ENCODE assay signal across 12 cellular contexts in the genomic region with DNA sequence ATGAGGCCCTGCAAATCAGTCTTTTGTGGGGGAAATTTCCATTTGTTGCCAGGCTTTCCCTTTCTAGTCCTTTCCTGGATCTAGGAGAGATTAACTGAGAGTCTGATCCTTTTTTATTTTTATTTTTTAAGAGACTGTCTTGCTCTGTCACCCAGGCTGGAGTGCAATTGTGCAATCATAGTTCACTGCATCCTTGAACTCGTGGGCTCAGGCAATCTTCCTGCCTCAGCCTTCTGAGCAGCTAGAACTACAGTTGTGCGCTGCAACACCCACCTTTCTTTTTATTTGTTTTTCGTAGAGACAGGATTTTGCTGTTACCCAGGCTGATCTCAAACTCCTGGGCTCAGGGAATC. TPM values are rescaled to one million over a fixed set of nuclear protein-coding genes. Genes with fewer than 3 reads are reported as not detected.
DNase-seq lines count a peak whose midpoint lies in the region; ATAC-seq and TF ChIP-seq lines count a peak whose summit lies in the region.
"Had no signal": no experiment of that assay in that cellular context is flagged by ENCODE, and none has a peak within 500 bp of the region (broad histone marks: within the 10 kb centered on the region; RNA-seq: fewer than 3 reads in every experiment).

No MANE protein-coding gene starts in this region.

- H3K36me3 ChIP-seq in Caco-2 (ENCODE audit: control insufficient read depth, insufficient read depth, low read length): no peaks in the 10 kb centered on the region
- no peaks in the 10 kb centered on the region for H3K36me3 ChIP-seq in HUES6 (ENCODE audit: control insufficient read depth, insufficient read depth, low read length)
- no peaks in the 10 kb centered on the region for H3K36me3 ChIP-seq in SU-DHL-6 (ENCODE audit: low read length)

- DNase-seq in Caco-2 (no peak), immature natural killer cell (no peak), superior temporal gyrus (ENCODE audit: extremely low spot score) (no peak), NCI-H1048 (lab: John Stamatoyannopoulos, UW) (no peak)
- DNase-seq: activated T-cell treated with anti-CD3 and anti-CD28 coated beads, Interleukin-2, amount 50 U/mL, for 24 hours; RPMI8226 had no signal

- POLR2A ChIA-PET in Caco-2 (lab: Charles Lee): interaction anchor here (2.3 to 9.5 kb wide), 5 partner anchors 22 to 742 kb away, joined by 19 to 620 read pairs (median 44); a partner anchor contains a TSS

- H3K9me3 ChIP-seq in Caco-2: no peaks in the 10 kb centered on the region
- no peaks in the 10 kb centered on the region for H3K9me3 ChIP-seq in HUES6 (ENCODE audit: control insufficient read depth, insufficient read depth, low read depth, low read length)
- no peaks in the 10 kb centered on the region for H3K9me3 ChIP-seq in SU-DHL-6 (ENCODE audit: insufficient read depth, low read length)

- no peak for ATAC-seq in GM18907 (IDR thresholded peaks at IDR 0.05; ENCODE audit: unreplicated experiment)
- ATAC-seq in HG02885 (IDR thresholded peaks at IDR 0.05; ENCODE audit: poor library complexity, unreplicated experiment): no peak

- H3K27me3 ChIP-seq in Caco-2 (replicated peaks; ENCODE audit: control insufficient read depth, insufficient read depth, low read length) (no peaks in the 10 kb centered on the region), HUES6 (ENCODE audit: control insufficient read depth, insufficient read depth, low read length) (no peaks in the 10 kb centered on the region), SU-DHL-6 (ENCODE audit: low read length) (no peaks in the 10 kb centered on the region)

- H3F3A ChIP-seq in SU-DHL-6 (ENCODE audit: insufficient read depth): peaks cover 46% of the 10 kb centered on the region

- H3K4me2 ChIP-seq in SU-DHL-6 (ENCODE audit: low read depth, low read length, poor library complexity, severe bottlenecking): peak overlapping the region; percentile 67

- peak overlapping the region; percentile 6 for H2AFZ ChIP-seq in SU-DHL-6 (ENCODE audit: low read depth, low read length, severe bottlenecking)

- no peaks in the 10 kb centered on the region for H3K79me2 ChIP-seq in SU-DHL-6 (ENCODE audit: insufficient read depth, low read length)

- TF ChIP-seq CTCF in Caco-2 (IDR thresholded peaks at IDR 0.05; ENCODE audit: insufficient read depth in 1 of 2, low read depth in 1 of 2, low read length in 1 of 2, severe bottlenecking in 1 of 2, unreplicated experiment in 1 of 2) (no peak), SU-DHL-6 (IDR thresholded peaks at IDR 0.05; ENCODE audit: insufficient read depth, low read length, poor library complexity, severe bottlenecking) (no peak)

- H4K20me1 ChIP-seq in SU-DHL-6 (ENCODE audit: low read depth, low read length): no peaks in the 10 kb centered on the region

- CTCF ChIA-PET in Caco-2 (lab: Charles Lee): interaction anchor here (0.6 to 2.3 kb wide), 2 partner anchors 23 to 51 kb away, joined by 3 to 8 read pairs; a partner anchor contains a TSS

- peak overlapping the region; percentile 96 for H3K9ac ChIP-seq in HUES6 (ENCODE audit: low read length)
- peak overlapping the region; percentile 58 for H3K9ac ChIP-seq in SU-DHL-6 (ENCODE audit: low read length)

- H3K4me1 ChIP-seq in Caco-2 (no peaks in the 10 kb centered on the region), HUES6 (ENCODE audit: control insufficient read depth, insufficient read depth, low read length) (peaks cover 26% of the 10 kb centered on the region)

- no peaks in the 10 kb centered on the region for H3K9me3 Mint-ChIP-seq in Caco-2 (ENCODE audit: unreplicated experiment)
- no peaks in the 10 kb centered on the region for H3K9me3 Mint-ChIP-seq in immature natural killer cell
- H3K9me3 Mint-ChIP-seq: activated T-cell treated with anti-CD3 and anti-CD28 coated beads, Interleukin-2, amount 50 U/mL, for 24 hours had no signal

- no TSS peak for BruUV-seq in Caco-2 (replicated peaks; lab: Mats Ljungman, UMichigan)

- H3K27ac Mint-ChIP-seq in Caco-2 (ENCODE audit: unreplicated experiment) (no peak overlapping the region), immature natural killer cell (no peak overlapping the region)
- H3K27ac Mint-ChIP-seq: activated T-cell treated with anti-CD3 and anti-CD28 coated beads, Interleukin-2, amount 50 U/mL, for 24 hours had no signal

- H3K9me2 ChIP-seq in SU-DHL-6 (replicated peaks; ENCODE audit: insufficient read depth, low read length): no peaks in the 10 kb centered on the region

- peak overlapping the region; percentile 42; the same call in 1 of the 2 replicates for H3K4me3 ChIP-seq in Caco-2 (ENCODE audit: low read depth, low read length)
- H3K4me3 ChIP-seq in HUES6 (ENCODE audit: low read depth, low read length): peak overlapping the region; percentile 78
- peak overlapping the region; percentile 40 for H3K4me3 ChIP-seq in SU-DHL-6 (ENCODE audit: insufficient read depth, low read length, poor library complexity, severe bottlenecking)

- H3K27ac ChIP-seq in HUES6 (ENCODE audit: low read depth, low read length) (peak overlapping the region; percentile 81), SU-DHL-6 (ENCODE audit: low read depth, low read length) (peak overlapping the region; percentile 92)

- H3K4me3 Mint-ChIP-seq in Caco-2 (ENCODE audit: unreplicated experiment): no peak overlapping the region
- H3K4me3 Mint-ChIP-seq in immature natural killer cell: peak overlapping the region in 3 of 5 donors; percentile 9 to 17 (median 15)
- H3K4me3 Mint-ChIP-seq: activated T-cell treated with anti-CD3 and anti-CD28 coated beads, Interleukin-2, amount 50 U/mL, for 24 hours had no signal

- H3K36me3 Mint-ChIP-seq in Caco-2 (ENCODE audit: insufficient read depth, unreplicated experiment): no peaks in the 10 kb centered on the region
- peaks cover 0 to 4% (median 0%) of the 10 kb centered on the region in 3 donors for H3K36me3 Mint-ChIP-seq in immature natural killer cell

- H3K27me3 Mint-ChIP-seq in Caco-2 (ENCODE audit: insufficient read depth, unreplicated experiment): peaks cover 10% of the 10 kb centered on the region
- peaks cover 22 to 38% (median 28%) of the 10 kb centered on the region in 3 donors for H3K27me3 Mint-ChIP-seq in immature natural killer cell (ENCODE audit: low read depth in 3 of 3)
- H3K27me3 Mint-ChIP-seq: activated T-cell treated with anti-CD3 and anti-CD28 coated beads, Interleukin-2, amount 50 U/mL, for 24 hours had no signal

- H3K4me1 Mint-ChIP-seq in Caco-2 (ENCODE audit: low read depth, unreplicated experiment): peaks cover 32% of the 10 kb centered on the region
- peaks cover 30 to 42% of the 10 kb centered on the region in 2 donors for H3K4me1 Mint-ChIP-seq in immature natural killer cell

- intact Hi-C loops in Caco-2 (cut with micrococcal nuclease; ENCODE audit: unreplicated experiment): no loop called here

RNA-seq across cellular contexts. Expression of gene OR2B2, which starts 22.9 kb away (rescaled TPM):
- total RNA-seq in Caco-2 (2022): not detected in 2 replicates
- not detected for polyA plus RNA-seq in immature natural killer cell
- total RNA-seq: myocyte, skeletal muscle tissue had no signal
